Comparison of ENCODE assay signal across 13 cellular contexts in the genomic region with DNA sequence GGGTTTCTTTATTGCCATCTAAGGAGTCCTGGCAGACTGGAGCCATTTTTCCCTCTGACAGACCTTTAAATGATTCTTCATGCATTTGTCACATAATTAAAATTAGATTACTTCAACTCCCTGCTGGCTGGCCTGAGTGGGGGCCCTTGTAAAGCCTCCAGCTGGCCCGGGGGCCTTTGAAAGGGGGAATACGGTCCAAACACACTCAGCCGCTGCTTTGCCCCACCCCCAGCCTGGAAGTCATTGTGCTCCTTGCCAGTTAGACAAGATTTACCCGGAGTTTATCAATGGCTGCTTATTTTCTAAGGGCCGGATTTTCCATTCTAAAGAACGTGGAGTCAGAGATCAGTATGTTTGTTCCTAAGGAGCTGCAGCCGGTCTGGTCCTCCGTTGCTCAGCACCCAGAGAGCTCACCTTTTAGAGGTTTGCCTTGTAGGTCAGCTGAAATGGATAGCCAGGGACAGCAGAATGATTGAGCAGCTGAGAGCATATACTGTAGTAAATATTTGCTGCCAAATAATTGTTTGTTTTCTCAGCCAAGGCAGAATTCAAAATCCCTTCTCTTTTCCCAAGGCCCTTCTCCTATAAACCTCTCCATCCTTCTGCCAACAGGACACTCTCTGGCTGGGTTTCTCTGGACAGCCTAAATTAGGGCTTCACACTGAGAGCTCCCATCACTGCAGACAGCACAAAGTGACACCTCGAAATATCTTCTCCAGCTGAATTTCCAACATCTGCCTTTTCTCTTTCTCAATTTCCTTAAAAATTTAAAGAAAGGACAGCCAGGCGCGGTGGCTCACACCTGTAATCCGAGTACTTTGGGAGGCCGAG.
DNase-seq lines count a peak whose midpoint lies in the region; ATAC-seq and TF ChIP-seq lines count a peak whose summit lies in the region.
"Had no signal": no experiment of that assay in that cellular context is flagged by ENCODE, and none has a peak within 500 bp of the region (broad histone marks: within the 10 kb centered on the region; RNA-seq: fewer than 3 reads in every experiment).

No MANE protein-coding gene starts in this region.

- H3K4me3 Mint-ChIP-seq in nephron, result peak overlapping the region in 2 of 3 experiments; percentile 46 to 66
- H3K4me3 Mint-ChIP-seq: activated T-helper 17 cell treated with anti-CD3 and anti-CD28 coated beads, Interleukin-2, amount 50 U/mL, for 72 hours; memory B cell had no signal

- H3K27me3 ChIP-seq in esophagus squamous epithelium (no peaks in the 10 kb centered on the region), vagina (no peaks in the 10 kb centered on the region)

- TF ChIP-seq CTCF in esophagus squamous epithelium (IDR thresholded peaks at IDR 0.05) (no peak), nephron (IDR thresholded peaks at IDR 0.05; ENCODE audit: unreplicated experiment in 3 of 3) (no peak), vagina (IDR thresholded peaks at IDR 0.05) (no peak)

- DNase-seq in NCI-H2081 (lab: John Stamatoyannopoulos, UW), result peak; percentile 43 to 67
- DNase-seq in NCI-H2081 treated with DMSO at 0.1 percent for 48 hours (lab: John Stamatoyannopoulos, UW), result no peak
- DNase-seq in esophagus squamous epithelium (lab: John Stamatoyannopoulos, UW), result no peak
- no peak for DNase-seq in vagina (ENCODE audit: extremely low spot score in 2 of 2)
- DNase-seq in posterior cingulate gyrus, result no peak
- DNase-seq: DMS79 treated with DMSO at 0.1 percent for 48 hours, NCI-H2107 had no signal

- peaks cover 31% of the 10 kb centered on the region for H3K4me1 Mint-ChIP-seq in nephron
- H3K4me1 Mint-ChIP-seq: activated T-helper 17 cell treated with anti-CD3 and anti-CD28 coated beads, Interleukin-2, amount 50 U/mL, for 72 hours; memory B cell had no signal

- no peaks in the 10 kb centered on the region for H3K9me3 ChIP-seq in esophagus squamous epithelium
- no peaks in the 10 kb centered on the region for H3K9me3 ChIP-seq in vagina

- H3K36me3 Mint-ChIP-seq in nephron (ENCODE audit: low read depth), result no peaks in the 10 kb centered on the region
- H3K36me3 Mint-ChIP-seq: memory B cell had no signal

- H3K4me1 ChIP-seq in esophagus squamous epithelium (peaks cover 0 to 17% (median 0%) of the 10 kb centered on the region in 3 donors), vagina (peaks cover 20% of the 10 kb centered on the region)

- no peak for ATAC-seq in GM19395 (IDR thresholded peaks at IDR 0.05; ENCODE audit: unreplicated experiment)
- no peak for ATAC-seq in GM18519 (IDR thresholded peaks at IDR 0.05; ENCODE audit: low FRiP score, unreplicated experiment)
- ATAC-seq: activated CD4-positive, CD25-positive, alpha-beta regulatory T cell treated with anti-CD3 and anti-CD28 coated beads, Interleukin-2, amount 50 U/mL, for 24 hours; activated T-helper 17 cell treated with anti-CD3 and anti-CD28 coated beads, Interleukin-2, amount 50 U/mL, for 72 hours had no signal

- WGBS in esophagus squamous epithelium, 2 donors, result 42 to 43% methylated on average over 11 to 12 of the region's 13 CpGs

- H3K27me3 Mint-ChIP-seq in nephron (ENCODE audit: low read depth), result no peaks in the 10 kb centered on the region
- H3K27me3 Mint-ChIP-seq: memory B cell had no signal

- H3K4me3 ChIP-seq in esophagus squamous epithelium, result no peak overlapping the region
- H3K4me3 ChIP-seq in vagina, result no peak overlapping the region

- intact Hi-C loops in esophagus squamous epithelium (cut with DNase I) (no loop called here), vagina (cut with DNase I) (no loop called here), posterior cingulate gyrus (cut with DNase I) (no loop called here)

- H3K27ac Mint-ChIP-seq in nephron, result peak overlapping the region; percentile 89 to 92 (median 90)
- H3K27ac Mint-ChIP-seq: activated T-helper 17 cell treated with anti-CD3 and anti-CD28 coated beads, Interleukin-2, amount 50 U/mL, for 72 hours; memory B cell had no signal

- TF ChIP-seq POLR2A in esophagus squamous epithelium (IDR thresholded peaks at IDR 0.05) (no peak), vagina (IDR thresholded peaks at IDR 0.05) (no peak)

- peaks cover 12% of the 10 kb centered on the region for H3K9me3 Mint-ChIP-seq in nephron
- H3K9me3 Mint-ChIP-seq: activated T-helper 17 cell treated with anti-CD3 and anti-CD28 coated beads, Interleukin-2, amount 50 U/mL, for 72 hours; memory B cell had no signal

- H3K27ac ChIP-seq in esophagus squamous epithelium (peak overlapping the region in 3 of 4 donors; percentile 19 to 58 (median 33)), vagina (peak overlapping the region; percentile 23)

- H3K36me3 ChIP-seq in esophagus squamous epithelium, result no peaks in the 10 kb centered on the region
- no peaks in the 10 kb centered on the region for H3K36me3 ChIP-seq in vagina

Comparison
In these comparisons a context has a peak if more than half of its experiments do, and no peak if none do; other contexts are left out.
1. DNase-seq: peak in NCI-H2081 (2 of 2); none in NCI-H2081 treated with DMSO at 0.1 percent for 48 hours (single experiment), esophagus squamous epithelium (single experiment), vagina (0 of 2) and posterior cingulate gyrus (0 of 10).